ENCODE assay signal across 8 cellular contexts in genomic region chr14:100213956-100214767, GRCh38. TPM values are rescaled to one million over a fixed set of nuclear protein-coding genes. Genes with fewer than 3 reads are reported as not detected.
DNase-seq lines count a peak whose midpoint lies in the region; ATAC-seq and TF ChIP-seq lines count a peak whose summit lies in the region.

No MANE protein-coding gene starts in this region.

- ATAC-seq in GM18505 (IDR thresholded peaks at IDR 0.05; ENCODE audit: unreplicated experiment) (peak; percentile 93), HG02885 (IDR thresholded peaks at IDR 0.05; ENCODE audit: poor library complexity, unreplicated experiment) (peak; percentile 94), T-helper 17 cell (peak; percentile 97), sciatic nerve (peak; percentile 94)

- H3K9me3 ChIP-seq in T-helper 17 cell (ENCODE audit: control insufficient read depth, low read length, poor library complexity, severe bottlenecking) = no peaks in the 10 kb centered on the region

- peak overlapping the region; percentile 96 for H3K27ac Mint-ChIP-seq in T-helper 17 cell

- peak overlapping the region; percentile 87 for H3K4me3 Mint-ChIP-seq in T-helper 17 cell

- intact Hi-C loops in sciatic nerve (cut with DNase I) = no loop called here

- TF ChIP-seq POLR2A in GM18505 (IDR thresholded peaks at IDR 0.05; ENCODE audit: borderline replicate concordance, extremely low read depth, insufficient read depth, insufficient read length) = peak; percentile 91

- peak; percentile 88 for DNase-seq in NCI-H1694 (lab: John Stamatoyannopoulos, UW)
- peak; percentile 84 to 98 (median 94) for DNase-seq in T-helper 17 cell
- DNase-seq in anterior cingulate cortex (lab: John Stamatoyannopoulos, UW) = peak in 52 of 58 donors; percentile 7 to 84 (median 54)
- DNase-seq in hippocampal formation (lab: John Stamatoyannopoulos, UW) = peak; percentile 32 to 71
- DNase-seq in sciatic nerve (ENCODE audit: low spot score) = peak; percentile 91
- DNase-seq in pons (ENCODE audit: low spot score) = no peak

- H3K27me3 Mint-ChIP-seq in T-helper 17 cell = no peaks in the 10 kb centered on the region

- no peaks in the 10 kb centered on the region for H3K36me3 Mint-ChIP-seq in T-helper 17 cell (ENCODE audit: low read depth)

- peaks cover 21% of the 10 kb centered on the region for H3K4me1 Mint-ChIP-seq in T-helper 17 cell

RNA-seq across cellular contexts. Expression of gene YY1, which starts 24.8 kb away (rescaled TPM):
- total RNA-seq in T-helper 17 cell = 10 to 100 TPM; 75.5 to 77.9 TPM
- total RNA-seq in sciatic nerve = 59.9 TPM

RNA-seq across cellular contexts. Expression of gene DEGS2, which starts 54.7 kb away (rescaled TPM):
- total RNA-seq in T-helper 17 cell = under 1 TPM in 1 of 2 donors, not detected in 1; 0.30 TPM
- 3.4 TPM for total RNA-seq in sciatic nerve
